ENCODE assay signal across 19 cellular contexts in genomic region chr4:168461821-168462220, GRCh38. TPM values are rescaled to one million over a fixed set of nuclear protein-coding genes. Genes with fewer than 3 reads are reported as not detected.
DNase-seq lines count a peak whose midpoint lies in the region; ATAC-seq, FAIRE-seq and TF ChIP-seq lines count a peak whose summit lies in the region.
"Had no signal": no experiment of that assay in that cellular context is flagged by ENCODE, and none has a peak within 500 bp of the region (broad histone marks: within the 10 kb centered on the region; RNA-seq: fewer than 3 reads in every experiment).

No MANE protein-coding gene starts in this region.

- FAIRE-seq in K562 (lab: Jason Lieb, UNC): no peak
- FAIRE-seq: G401.6, GM12892, H1 had no signal

- H3K9me1 ChIP-seq in K562 (ENCODE audit: control insufficient read depth, insufficient read depth, low read length): no peaks in the 10 kb centered on the region

- BruUV-seq in K562 (replicated peaks; lab: Mats Ljungman, UMichigan): no TSS peak

- H3K4me2 ChIP-seq in K562 (ENCODE audit: insufficient read depth, low read length) (no peak overlapping the region), osteoblast (ENCODE audit: insufficient read depth, low read length) (peak overlapping the region; percentile 46)
- H3K4me2 ChIP-seq: BLaER1 had no signal

- intact Hi-C loops in K562 (cut with micrococcal nuclease): no loop called here
- intact Hi-C loops in spleen (cut with DNase I; ENCODE audit: low total_unique reads): no loop called here

- H2AFZ ChIP-seq in K562 (ENCODE audit: low read depth, low read length): no peak overlapping the region
- H2AFZ ChIP-seq in osteoblast (ENCODE audit: low read length): no peak overlapping the region
- H2AFZ ChIP-seq: GM23248 had no signal

- H4K20me1 ChIP-seq in K562 (replicated peaks; ENCODE audit: control insufficient read depth, insufficient read depth, low read length): no peaks in the 10 kb centered on the region
- H4K20me1 ChIP-seq in osteoblast (ENCODE audit: insufficient read depth, low read length): no peaks in the 10 kb centered on the region
- H4K20me1 ChIP-seq: BLaER1 had no signal

- H3K4me1 ChIP-seq in K562 (replicated peaks in 1 of 2; ENCODE audit: control insufficient read depth in 2 of 2, insufficient read depth in 2 of 2, low read length in 2 of 2): no peaks in the 10 kb centered on the region
- peaks cover 6% of the 10 kb centered on the region for H3K4me1 ChIP-seq in osteoblast (ENCODE audit: insufficient read depth, low read length)
- no peaks in the 10 kb centered on the region for H3K4me1 ChIP-seq in spleen
- H3K4me1 ChIP-seq: BLaER1 had no signal

- H3K27ac ChIP-seq in K562 (ENCODE audit: extremely low read depth, low read depth, low read length): no peak overlapping the region
- no peak overlapping the region for H3K27ac ChIP-seq in osteoblast (ENCODE audit: low read depth, low read length)
- no peak overlapping the region for H3K27ac ChIP-seq in spleen
- H3K27ac ChIP-seq: BLaER1, C4-2B, GM23248 had no signal

- CTCF ChIA-PET in K562 (lab: Yijun Ruan, JAX; ENCODE audit: low intra/inter-chr PET ratio): no interaction called here

- WGBS in K562 (ENCODE audit: insufficient coverage, low coverage, missing lambda C conversion rate): 0% methylated on average over 4 of the region's 4 CpGs
- WGBS in spleen, 5 donors: 87 to 94% (median 89%) methylated on average over 4 of the region's 4 CpGs

- DNase-seq in COLO829 (ENCODE audit: low spot score): peak; percentile 28
- peak; percentile 23 for DNase-seq in SK-MEL-5 (ENCODE audit: low read depth, low spot score)
- no peak for DNase-seq in K562 (ENCODE audit: extremely low read depth in 1 of 4, low spot score in 3 of 4)
- DNase-seq in osteoblast (ENCODE audit: insufficient read length, low spot score, missing footprints): no peak
- no peak for DNase-seq in spleen
- no peak for DNase-seq in NCI-H2081 treated with DMSO at 0.1 percent for 48 hours (lab: John Stamatoyannopoulos, UW)
- DNase-seq: 8988T; CD4-positive, CD25-positive, alpha-beta regulatory T cell; CD8-positive, alpha-beta T cell; DND-41; GM23248; H7; HCEC 1CT had no signal

- in situ Hi-C loops in SK-MEL-5 (cut with HindIII; ENCODE audit: low pct_unique_long_range_greater_than_20kb, low sequenced_read_pairs): no loop called here
- in situ Hi-C loops in K562 (cut with MboI): no loop called here

- H3K27me3 ChIP-seq in K562 (ENCODE audit: control insufficient read depth in 2 of 2, insufficient read depth in 2 of 2, low read length in 2 of 2): no peaks in the 10 kb centered on the region
- H3K27me3 ChIP-seq in osteoblast (ENCODE audit: insufficient read depth, low read length): no peaks in the 10 kb centered on the region
- no peaks in the 10 kb centered on the region for H3K27me3 ChIP-seq in spleen (replicated peaks in 1 of 7)
- H3K27me3 ChIP-seq: BLaER1 had no signal

- H3K9me3 ChIP-seq in K562 (replicated peaks; ENCODE audit: control insufficient read depth, insufficient read depth, low read depth, low read length) (no peaks in the 10 kb centered on the region), osteoblast (ENCODE audit: low read depth, low read length) (no peaks in the 10 kb centered on the region), spleen (peaks cover 0 to 5% (median 1%) of the 10 kb centered on the region in 8 donors)

- no peak for TF ChIP-seq EP300 in K562 (IDR thresholded peaks at IDR 0.05; ENCODE audit: low read length)

- POLR2A ChIA-PET in K562 (lab: Yijun Ruan, JAX): no interaction called here

- H3K79me2 ChIP-seq in K562 (ENCODE audit: control insufficient read depth, insufficient read depth, low read length) (no peaks in the 10 kb centered on the region), osteoblast (ENCODE audit: insufficient read depth, low read length) (no peaks in the 10 kb centered on the region)

- no peak overlapping the region for H3K9ac ChIP-seq in K562 (ENCODE audit: insufficient read depth in 1 of 2, low read depth in 2 of 2, low read length in 2 of 2)
- H3K9ac ChIP-seq: BLaER1, GM23248 had no signal

- TF ChIP-seq RAD21 in K562 (CRISPR knock-in tag; conservative IDR thresholded peaks at IDR 0.05 in 1 of 2, IDR thresholded peaks at IDR 0.05 in 1 of 2): no peak

- TF ChIP-seq POLR2A in K562 (conservative IDR thresholded peaks at IDR 0.05) (no peak), spleen (IDR thresholded peaks at IDR 0.05) (no peak)

- H3K4me3 ChIP-seq in K562: no peak overlapping the region
- H3K4me3 ChIP-seq in osteoblast (ENCODE audit: insufficient read depth, low read length): no peak overlapping the region
- no peak overlapping the region for H3K4me3 ChIP-seq in spleen
- H3K4me3 ChIP-seq: BLaER1, GM23248 had no signal

- H3K36me3 ChIP-seq in K562 (ENCODE audit: control insufficient read depth, insufficient read depth, low read length) (no peaks in the 10 kb centered on the region), osteoblast (ENCODE audit: insufficient read depth, low read length) (peaks cover 10% of the 10 kb centered on the region), spleen (peaks cover 0 to 75% (median 14%) of the 10 kb centered on the region in 6 donors)

- no peak for ATAC-seq in K562
- ATAC-seq in GM19455 (IDR thresholded peaks at IDR 0.05; ENCODE audit: unreplicated experiment): no peak
- ATAC-seq: CD8-positive, alpha-beta T cell had no signal

- no peak for TF ChIP-seq CTCF in K562 (IDR thresholded peaks at IDR 0.05 in 2 of 3, conservative IDR thresholded peaks at IDR 0.05 in 1 of 3; ENCODE audit: insufficient read depth in 2 of 3, low read depth in 1 of 3, low read length in 3 of 3)
- TF ChIP-seq CTCF in osteoblast (IDR thresholded peaks at IDR 0.05; ENCODE audit: extremely low read depth, low read depth, low read length): no peak
- no peak for TF ChIP-seq CTCF in spleen (IDR thresholded peaks at IDR 0.05 in 8 of 11, conservative IDR thresholded peaks at IDR 0.05 in 3 of 11)

TF ChIP-seq in K562, 482 proteins besides CTCF, POLR2A, EP300 and RAD21 (continues in another document):
- no peak for TF ChIP-seq NFIX (CRISPR knock-in tag; IDR thresholded peaks at IDR 0.05; ENCODE audit: low read depth)

RNA-seq across cellular contexts. Expression of gene DDX60L, which starts 18.5 kb away (rescaled TPM):
- 15.2 and 20.4 TPM in 2 replicates for total RNA-seq in SK-MEL-5 (2014; rRNA removed; shearing (Covaris generic))
- 10.4 and 16.2 TPM in 2 replicates for polyA plus RNA-seq in SK-MEL-5 (2015; cell fraction: cytosol; rRNA removed)
- polyA plus RNA-seq in SK-MEL-5 (2015; cell fraction: nucleus; rRNA removed): 40.5 and 43.1 TPM in 2 replicates
- total RNA-seq in K562 (2011; cell fraction: chromatin; rRNA removed; ENCODE audit: low replicate concordance): 1.5 and 3.8 TPM in 2 replicates
- 0.50 and 1.1 TPM in 2 replicates for total RNA-seq in K562 (2011; cell fraction: nucleolus; rRNA removed)
- 1.9 and 2.1 TPM in 2 replicates for total RNA-seq in K562 (2011; cell fraction: nucleoplasm; rRNA removed)
- 1.2 and 2.0 TPM in 2 replicates for total RNA-seq in K562 (2014; rRNA removed)
- total RNA-seq in K562 (2014; rRNA removed; fragmentation: Illumina TruSeq; extraction: Trizol): 2.9 and 3.9 TPM in 2 replicates
- 2.8 and 3.3 TPM in 2 replicates for total RNA-seq in K562 (2015; rRNA removed; fragmentation: Illumina TruSeq; extraction: Trizol)
- 2.3 and 2.6 TPM in 2 replicates for total RNA-seq in K562 (2021)
- 0.24 and 0.40 TPM in 2 replicates for polyA plus RNA-seq in K562 (2011; rRNA removed)
- polyA plus RNA-seq in K562 (2011; cell fraction: cytosol; rRNA removed): 0.09 and 0.22 TPM in 2 replicates
- 0.23 and 0.29 TPM in 2 replicates for polyA plus RNA-seq in K562 (2011; cell fraction: nucleus; rRNA removed)
- 2.3 and 7.1 TPM in 2 replicates for polyA plus RNA-seq in K562 (2012)
- 2.9 and 3.0 TPM in 2 replicates for polyA plus RNA-seq in K562 (2014; fragmentation: Illumina TruSeq; extraction: Trizol)
- polyA plus RNA-seq in K562 (2014; fragmentation: Nextera tagmentation; extraction: Ambion mirVana): 1 to 10 TPM; 1.3 to 2.5 TPM
- polyA plus RNA-seq in K562 (2014; rRNA removed): 1.8 and 3.0 TPM in 2 replicates
- 0.24 and 0.35 TPM in 2 replicates for polyA minus RNA-seq in K562 (2011; rRNA and poly(A)+ RNA removed)
- polyA minus RNA-seq in K562 (2011; cell fraction: cytosol; rRNA and poly(A)+ RNA removed): not detected in 2 replicates
- 0.11 and 0.40 TPM in 2 replicates for polyA minus RNA-seq in K562 (2011; cell fraction: nucleus; rRNA and poly(A)+ RNA removed)
- 25.0 and 31.1 TPM in 2 replicates for total RNA-seq in osteoblast
- 10 to 100 TPM; 35.4 to 82.2 (median 60.5) TPM for total RNA-seq in spleen
- polyA plus RNA-seq in spleen: 10 to 100 TPM in 2 of 3 donors, 1 to 10 TPM in 1; 9.3 to 19.1 (median 16.5) TPM

RNA-seq across cellular contexts. Expression of gene PALLD, which starts 35.0 kb away (rescaled TPM):
- total RNA-seq in SK-MEL-5 (2014; rRNA removed; shearing (Covaris generic)): 20.9 and 22.4 TPM in 2 replicates
- 20.7 and 35.8 TPM in 2 replicates for polyA plus RNA-seq in SK-MEL-5 (2015; cell fraction: cytosol; rRNA removed)
- polyA plus RNA-seq in SK-MEL-5 (2015; cell fraction: nucleus; rRNA removed): 9.9 and 10.5 TPM in 2 replicates
- total RNA-seq in K562 (2011; cell fraction: chromatin; rRNA removed; ENCODE audit: low replicate concordance): not detected in 2 replicates
- not detected in 2 replicates for total RNA-seq in K562 (2011; cell fraction: nucleolus; rRNA removed)
- total RNA-seq in K562 (2011; cell fraction: nucleoplasm; rRNA removed): not detected in 2 replicates
- total RNA-seq in K562 (2014; rRNA removed) (0.09 TPM in 1 of 2 replicates, not detected in the other), K562 (2014; rRNA removed; fragmentation: Illumina TruSeq; extraction: Trizol) (not detected in 2 replicates), K562 (2015; rRNA removed; fragmentation: Illumina TruSeq; extraction: Trizol) (not detected in 2 replicates), K562 (2021) (0.35 and 0.89 TPM in 2 replicates), osteoblast (244 and 254 TPM in 2 replicates), spleen (100 to 1,000 TPM in 6 of 7 donors, 10 to 100 TPM in 1; 83.5 to 228 (median 183) TPM)
- polyA plus RNA-seq in K562 (2011; rRNA removed) (0.03 TPM in 1 of 2 replicates, not detected in the other), K562 (2014; fragmentation: Illumina TruSeq; extraction: Trizol) (not detected in 2 replicates), K562 (2014; fragmentation: Nextera tagmentation; extraction: Ambion mirVana) (under 1 TPM; 0.01 to 0.18 TPM), K562 (2014; rRNA removed) (0.01 TPM in 1 of 2 replicates, not detected in the other), spleen (10 to 100 TPM; 24.3 to 53.1 (median 35.8) TPM)
- polyA plus RNA-seq in K562 (2011; cell fraction: cytosol; rRNA removed): 0.03 TPM in 1 of 2 replicates, not detected in the other
- polyA plus RNA-seq in K562 (2011; cell fraction: nucleus; rRNA removed): 0.31 TPM in 1 of 2 replicates, not detected in the other
- 0.12 and 0.33 TPM in 2 replicates for polyA plus RNA-seq in K562 (2012)
- polyA minus RNA-seq in K562 (2011; rRNA and poly(A)+ RNA removed): 0.11 TPM in 1 of 2 replicates, not detected in the other
- 0.73 TPM in 1 of 2 replicates, not detected in the other for polyA minus RNA-seq in K562 (2011; cell fraction: cytosol; rRNA and poly(A)+ RNA removed)
- 0.27 TPM in 1 of 2 replicates, not detected in the other for polyA minus RNA-seq in K562 (2011; cell fraction: nucleus; rRNA and poly(A)+ RNA removed)
- total RNA-seq: CD8-positive, alpha-beta T cell had no signal

Comparison
In these comparisons a context has a peak if more than half of its experiments do, and no peak if none do; other contexts are left out.
1. DNase-seq: peak in COLO829 (single experiment) and SK-MEL-5 (single experiment); none in K562 (0 of 4), osteoblast (single experiment), spleen (single experiment) and NCI-H2081 treated with DMSO at 0.1 percent for 48 hours (single experiment).
2. RNA of gene PALLD, which starts 35.0 kb away (total RNA-seq): 244 to 254 TPM in osteoblast, 83.5 to 228 TPM in spleen and 20.9 to 22.4 TPM in SK-MEL-5; 0.09 to 0.89 TPM in K562; every median in the first group is over 10 times any median in the second.